In genomic region chr9:100083448-100084144, GRCh38 we compare ENCODE assay signal across 1 cellular context.
TF ChIP-seq lines count a peak whose summit lies in the region.

No MANE protein-coding gene starts in this region.

TF ChIP-seq in GM12878, 131 proteins besides CTCF, POLR2A, EP300 and RAD21 (continued from another document):
- peak; percentile 42; the same call in 1 of the 2 replicates for TF ChIP-seq PML (IDR thresholded peaks at IDR 0.05; ENCODE audit: low read length)
- peak; percentile 65; the same call in 1 of the 2 replicates for TF ChIP-seq EED (IDR thresholded peaks at IDR 0.05; ENCODE audit: low read depth)
- TF ChIP-seq ZNF384 (IDR thresholded peaks at IDR 0.05; ENCODE audit: borderline replicate concordance, low read depth, low read length) = 0 out of 2 replicates have a peak, but pooled peaks have one; percentile 20
- no peak for TF ChIP-seq ZZZ3 (IDR thresholded peaks at IDR 0.05; ENCODE audit: control insufficient read depth, insufficient read length, low read depth)
- no peak for TF ChIP-seq MTA2 (IDR thresholded peaks at IDR 0.05; ENCODE audit: low read depth)
- TF ChIP-seq RBBP5 (conservative IDR thresholded peaks at IDR 0.05) = 0 out of 2 replicates have a peak, but pooled peaks have one; percentile 8
- TF ChIP-seq ZBTB11 (CRISPR knock-in tag; IDR thresholded peaks at IDR 0.05) = no peak
- no peak for TF ChIP-seq BCL3 (IDR thresholded peaks at IDR 0.05; ENCODE audit: borderline replicate concordance, insufficient read depth, low read depth, low read length, poor library complexity, severe bottlenecking)
- TF ChIP-seq SKIL (IDR thresholded peaks at IDR 0.05; ENCODE audit: low read depth, poor library complexity, severe bottlenecking) = no peak
- TF ChIP-seq CBX5 (IDR thresholded peaks at IDR 0.05; ENCODE audit: low read depth) = no peak
- no peak for TF ChIP-seq USF2 (IDR thresholded peaks at IDR 0.05; ENCODE audit: borderline replicate concordance, low read depth, low read length)
- no peak for TF ChIP-seq NR2C1 (IDR thresholded peaks at IDR 0.05)
- TF ChIP-seq SP1 (IDR thresholded peaks at IDR 0.05; ENCODE audit: low read depth, low read length) = no peak
- TF ChIP-seq ZNF687 (IDR thresholded peaks at IDR 0.05) = no peak
- no peak for TF ChIP-seq FOS (IDR thresholded peaks at IDR 0.05; ENCODE audit: borderline replicate concordance, extremely low read depth, insufficient read length)
- peak; percentile 90 for TF ChIP-seq JUNB (IDR thresholded peaks at IDR 0.05)
- TF ChIP-seq YBX1 (IDR thresholded peaks at IDR 0.05) = no peak
- TF ChIP-seq TBL1XR1 (IDR thresholded peaks at IDR 0.05; ENCODE audit: low read depth, low read length) = no peak
- TF ChIP-seq MYB (IDR thresholded peaks at IDR 0.05; ENCODE audit: borderline replicate concordance, low read depth, low read length) = no peak
- TF ChIP-seq PKNOX1 (IDR thresholded peaks at IDR 0.05) = 0 out of 2 replicates have a peak, but pooled peaks have one; percentile 33
- no peak for TF ChIP-seq STAT3 (IDR thresholded peaks at IDR 0.05; ENCODE audit: low read depth, low read length)
- TF ChIP-seq RUNX3 (IDR thresholded peaks at IDR 0.05; ENCODE audit: low read length) = peak; percentile 42; the same call in 1 of the 2 replicates
- peak; percentile 80; the same call in 1 of the 2 replicates for TF ChIP-seq IRF4 (IDR thresholded peaks at IDR 0.05; ENCODE audit: low read depth, low read length)
- no peak for TF ChIP-seq KDM1A (IDR thresholded peaks at IDR 0.05; ENCODE audit: borderline replicate concordance)
- 0 out of 2 replicates have a peak, but pooled peaks have one; percentile 31 for TF ChIP-seq POLR2AphosphoS5 (IDR thresholded peaks at IDR 0.05; ENCODE audit: low read length)
- TF ChIP-seq PBX3 (IDR thresholded peaks at IDR 0.05; ENCODE audit: insufficient replicate concordance, low read depth, low read length) = no peak
- no peak for TF ChIP-seq TAF1 (IDR thresholded peaks at IDR 0.05; ENCODE audit: borderline replicate concordance, low read depth, low read length)
- no peak for TF ChIP-seq TCF12 (IDR thresholded peaks at IDR 0.05; ENCODE audit: low read depth, low read length)
- no peak for TF ChIP-seq ZNF24 (IDR thresholded peaks at IDR 0.05)
- TF ChIP-seq IKZF1 (conservative IDR thresholded peaks at IDR 0.05) = peak; percentile 34
